ENCODE assay signal across 12 cellular contexts in the genomic region with DNA sequence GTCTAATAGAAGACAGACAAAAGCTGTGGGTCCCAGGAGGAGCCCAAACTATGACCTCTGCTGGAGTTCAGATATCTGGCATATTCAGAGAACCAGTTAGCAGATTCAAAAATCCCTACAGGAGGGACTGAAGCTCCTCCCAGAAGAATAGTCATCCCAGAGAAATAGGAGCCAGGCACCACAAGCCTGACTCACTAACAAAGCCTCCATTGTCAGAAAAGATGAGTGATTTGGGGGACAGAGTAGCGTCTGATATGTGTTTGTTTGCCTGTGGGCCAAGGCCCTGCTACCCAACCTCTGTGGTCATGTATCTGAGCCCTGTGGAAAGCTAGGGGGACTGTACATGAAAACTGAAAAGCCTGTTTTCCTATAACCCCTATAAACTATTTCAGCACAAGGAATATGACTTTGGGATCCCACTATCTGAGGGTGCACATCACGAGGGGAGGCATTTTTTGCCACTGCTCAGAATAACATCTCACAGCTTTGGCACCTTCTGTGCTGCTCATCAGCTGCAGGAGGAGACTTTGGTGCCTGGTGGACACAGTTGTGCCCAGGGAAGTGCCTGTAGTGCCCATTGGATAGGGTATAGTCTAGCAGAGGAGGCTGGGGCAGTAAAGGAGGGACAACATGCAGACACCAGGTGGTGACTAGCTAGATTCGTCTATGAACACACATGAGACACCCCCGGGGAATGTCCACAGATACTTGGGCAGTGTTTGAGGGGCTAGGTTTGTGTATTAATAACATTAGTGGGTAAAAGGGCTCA. TPM values are rescaled to one million over a fixed set of nuclear protein-coding genes. Genes with fewer than 3 reads are reported as not detected.
DNase-seq lines count a peak whose midpoint lies in the region; ATAC-seq and TF ChIP-seq lines count a peak whose summit lies in the region.
"Had no signal": no experiment of that assay in that cellular context is flagged by ENCODE, and none has a peak within 500 bp of the region (broad histone marks: within the 10 kb centered on the region; RNA-seq: fewer than 3 reads in every experiment).

No MANE protein-coding gene starts in this region.

- H3K27ac ChIP-seq in ACC112 (ENCODE audit: low read depth, low read length) (peak overlapping the region; percentile 58), Panc1 (ENCODE audit: low read length) (peak overlapping the region; percentile 46), esophagus muscularis mucosa (replicated peaks in 1 of 4) (peak overlapping the region in 3 of 4 donors; percentile 15 to 26 (median 26))
- H3K27ac ChIP-seq: upper lobe of left lung had no signal

- H3K27me3 ChIP-seq in ACC112 (ENCODE audit: insufficient read depth, low read length): no peaks in the 10 kb centered on the region
- H3K27me3 ChIP-seq in Panc1 (ENCODE audit: control insufficient read depth, insufficient read depth, low read length): no peaks in the 10 kb centered on the region
- H3K27me3 ChIP-seq in esophagus muscularis mucosa: no peaks in the 10 kb centered on the region
- H3K27me3 ChIP-seq: upper lobe of left lung had no signal

- H3K4me1 ChIP-seq in ACC112 (ENCODE audit: control insufficient read depth, insufficient read depth, low read length, unreplicated experiment) (peaks cover 40% of the 10 kb centered on the region), Panc1 (ENCODE audit: control insufficient read depth, insufficient read depth, low read length) (0 out of 2 replicates have a peak, but pooled peaks cover 5% of the 10 kb centered on the region), esophagus muscularis mucosa (peaks cover 5 to 28% (median 20%) of the 10 kb centered on the region in 4 donors)

- ATAC-seq in Panc1 (peak; percentile 91), GM19463 (IDR thresholded peaks at IDR 0.05; ENCODE audit: unreplicated experiment) (no peak), GM18502 (IDR thresholded peaks at IDR 0.05; ENCODE audit: poor library complexity, unreplicated experiment) (no peak)

- intact Hi-C loops in Panc1 (cut with micrococcal nuclease; ENCODE audit: unreplicated experiment) (no loop called here), esophagus muscularis mucosa (cut with DNase I) (no loop called here)

- no peak for TF ChIP-seq POLR2A in esophagus muscularis mucosa (IDR thresholded peaks at IDR 0.05; ENCODE audit: low read depth)

- 74% methylated on average over 3 of the region's 4 CpGs for WGBS in esophagus muscularis mucosa

- TF ChIP-seq CTCF in Panc1 (IDR thresholded peaks at IDR 0.05) (no peak), esophagus muscularis mucosa (IDR thresholded peaks at IDR 0.05) (no peak)

- CTCF ChIA-PET in Panc1 (lab: Charles Lee): interaction anchor here (1.6 kb wide), 1 partner anchor 11 kb away, joined by 5 read pairs; no protein-coding TSS in a partner anchor

- H2AFZ ChIP-seq in ACC112 (ENCODE audit: low read length, unreplicated experiment): no peak overlapping the region

- H3K9me3 ChIP-seq in Panc1 (ENCODE audit: control insufficient read depth, insufficient read depth, low read depth, low read length) (no peaks in the 10 kb centered on the region), esophagus muscularis mucosa (no peaks in the 10 kb centered on the region)
- H3K9me3 ChIP-seq: upper lobe of left lung had no signal

- H3K36me3 ChIP-seq in ACC112 (ENCODE audit: insufficient read depth, low read length) (no peaks in the 10 kb centered on the region), Panc1 (ENCODE audit: control insufficient read depth, insufficient read depth, low read length) (no peaks in the 10 kb centered on the region), esophagus muscularis mucosa (no peaks in the 10 kb centered on the region)
- H3K36me3 ChIP-seq: upper lobe of left lung had no signal

- BruUV-seq in Panc1 (replicated peaks; lab: Mats Ljungman, UMichigan): no TSS peak

- no peak for TF ChIP-seq EP300 in esophagus muscularis mucosa (IDR thresholded peaks at IDR 0.05)

- H3K79me2 ChIP-seq in ACC112 (ENCODE audit: control insufficient read depth, insufficient read depth, low read length, unreplicated experiment): no peaks in the 10 kb centered on the region

- POLR2A ChIA-PET in Panc1 (lab: Charles Lee): no interaction called here

- DNase-seq in Panc1 (ENCODE audit: low read depth, low spot score) (no peak), esophagus muscularis mucosa (ENCODE audit: extremely low spot score) (no peak), middle frontal gyrus (ENCODE audit: extremely low spot score, low spot score) (peak; percentile 80), SKM-1 (lab: John Stamatoyannopoulos, UW; ENCODE audit: unreplicated experiment) (no peak), NCI-H748 treated with DMSO at 0.1 percent for 48 hours (lab: John Stamatoyannopoulos, UW) (no peak)
- DNase-seq: activated gamma-delta T cell, NCI-H1417 treated with DMSO at 0.1 percent for 48 hours, small intestine, upper lobe of left lung had no signal

- in situ Hi-C loops in Panc1 (cut with HindIII; ENCODE audit: low pct_unique_long_range_greater_than_20kb, low sequenced_read_pairs): no loop called here

- H3K4me3 ChIP-seq in ACC112 (ENCODE audit: low read depth, low read length): no peak overlapping the region
- no peak overlapping the region for H3K4me3 ChIP-seq in Panc1 (ENCODE audit: low read depth in 2 of 2, low read length in 2 of 2)
- no peak overlapping the region for H3K4me3 ChIP-seq in esophagus muscularis mucosa
- H3K4me3 ChIP-seq: upper lobe of left lung had no signal

RNA-seq across cellular contexts. Expression of a gene that starts 9.7 kb away (rescaled TPM):
- total RNA-seq in Panc1 (2021; ENCODE audit: unreplicated experiment): 66.3 TPM
- polyA plus RNA-seq in Panc1 (2012; ENCODE audit: insufficient read length): 69.8 TPM
- 10 to 100 TPM; 21.2 to 36.3 (median 32.7) TPM for total RNA-seq in esophagus muscularis mucosa

RNA-seq across cellular contexts. Expression of a gene that starts 28.6 kb away (rescaled TPM):
- 6.7 TPM for total RNA-seq in Panc1 (2021; ENCODE audit: unreplicated experiment)
- polyA plus RNA-seq in Panc1 (2012; ENCODE audit: insufficient read length): 2.5 TPM
- 1 to 10 TPM; 1.3 to 3.4 (median 2.5) TPM for total RNA-seq in esophagus muscularis mucosa

RNA-seq across cellular contexts. Expression of a gene that starts 29.0 kb away (rescaled TPM):
- total RNA-seq in Panc1 (2021; ENCODE audit: unreplicated experiment) (8.3 TPM), esophagus muscularis mucosa (10 to 100 TPM in 1 of 4 donors, 1 to 10 TPM in 3; 3.3 to 10.4 (median 7.0) TPM)
- 3.3 TPM for polyA plus RNA-seq in Panc1 (2012; ENCODE audit: insufficient read length)
